Comparison of ENCODE assay signal across 22 cellular contexts in genomic region chr6:34084591-34085280, GRCh38.
"Had no signal": no experiment of that assay in that cellular context is flagged by ENCODE, and none has a peak within 500 bp of the region (broad histone marks: within the 10 kb centered on the region; RNA-seq: fewer than 3 reads in every experiment).

No MANE protein-coding gene starts in this region.

- H3K4me1 Mint-ChIP-seq: activated CD4-positive, alpha-beta memory T cell treated with anti-CD3 and anti-CD28 coated beads, Interleukin-2, amount 10 ng/mL, durations not matched to agents 7 days and 5 days; activated CD4-positive, alpha-beta T cell treated with anti-CD3 and anti-CD28 coated beads for 36 hours; activated naive CD4-positive, alpha-beta T cell treated with anti-CD3 and anti-CD28 coated beads, Interleukin-2, amount 50 U/mL, for 24 hours; naive thymus-derived CD4-positive, alpha-beta T cell had no signal

- H3K27me3 ChIP-seq: neutrophil, sigmoid colon, testis, upper lobe of right lung had no signal

- H3K27ac ChIP-seq: adrenal gland, coronary artery, esophagus squamous epithelium, left lung, neutrophil, parathyroid adenoma, sigmoid colon, stomach, testis, upper lobe of right lung, WERI-Rb-1 had no signal

- H3K36me3 ChIP-seq: adrenal gland, esophagus squamous epithelium, left lung, neutrophil, sigmoid colon, stomach, upper lobe of right lung had no signal

- H3K27ac Mint-ChIP-seq: activated CD4-positive, alpha-beta memory T cell treated with anti-CD3 and anti-CD28 coated beads, Interleukin-2, amount 10 ng/mL, durations not matched to agents 7 days and 5 days; activated CD4-positive, alpha-beta T cell treated with anti-CD3 and anti-CD28 coated beads for 36 hours; activated naive CD4-positive, alpha-beta T cell treated with anti-CD3 and anti-CD28 coated beads, Interleukin-2, amount 50 U/mL, for 24 hours; activated T-cell treated with anti-CD3 and anti-CD28 coated beads, Interleukin-2, amount 50 U/mL, for 24 hours had no signal

- H3K36me3 Mint-ChIP-seq: activated naive CD4-positive, alpha-beta T cell treated with anti-CD3 and anti-CD28 coated beads, Interleukin-2, amount 50 U/mL, for 24 hours; naive thymus-derived CD4-positive, alpha-beta T cell had no signal

- H3K4me3 Mint-ChIP-seq: activated CD4-positive, alpha-beta memory T cell treated with anti-CD3 and anti-CD28 coated beads, Interleukin-2, amount 10 ng/mL, durations not matched to agents 7 days and 5 days; activated CD4-positive, alpha-beta T cell treated with anti-CD3 and anti-CD28 coated beads for 36 hours; activated naive CD4-positive, alpha-beta T cell treated with anti-CD3 and anti-CD28 coated beads, Interleukin-2, amount 50 U/mL, for 24 hours; activated T-cell treated with anti-CD3 and anti-CD28 coated beads, Interleukin-2, amount 50 U/mL, for 24 hours; naive thymus-derived CD4-positive, alpha-beta T cell had no signal

- DNase-seq: activated CD4-positive, alpha-beta memory T cell treated with anti-CD3 and anti-CD28 coated beads, Interleukin-2, amount 10 ng/mL, durations not matched to agents 7 days and 5 days; activated CD4-positive, alpha-beta T cell treated with anti-CD3 and anti-CD28 coated beads for 36 hours; activated effector memory CD4-positive, alpha-beta T cell treated with anti-CD3 and anti-CD28 coated beads, Interleukin-2, amount 50 U/mL, for 16 hours; activated T-cell treated with anti-CD3 and anti-CD28 coated beads, Interleukin-2, amount 50 U/mL, for 24 hours; adrenal gland; esophagus squamous epithelium; hippocampal formation; left lung; mammary epithelial cell; mucosa of descending colon; naive thymus-derived CD4-positive, alpha-beta T cell; sigmoid colon; stimulated activated CD4-positive, alpha-beta T cell treated with anti-CD3 and anti-CD28 coated beads, Interleukin-2, amount 100 ng/mL, for 24 hours; stomach; testis; upper lobe of right lung; WERI-Rb-1 had no signal

- FAIRE-seq: keratinocyte had no signal

- H3K4me1 ChIP-seq: adrenal gland, esophagus squamous epithelium, left lung, parathyroid adenoma, sigmoid colon, stomach, testis, upper lobe of right lung had no signal

- H3K27me3 Mint-ChIP-seq: activated CD4-positive, alpha-beta memory T cell treated with anti-CD3 and anti-CD28 coated beads, Interleukin-2, amount 10 ng/mL, durations not matched to agents 7 days and 5 days; activated CD4-positive, alpha-beta T cell treated with anti-CD3 and anti-CD28 coated beads for 36 hours; activated naive CD4-positive, alpha-beta T cell treated with anti-CD3 and anti-CD28 coated beads, Interleukin-2, amount 50 U/mL, for 24 hours; activated T-cell treated with anti-CD3 and anti-CD28 coated beads, Interleukin-2, amount 50 U/mL, for 24 hours; naive thymus-derived CD4-positive, alpha-beta T cell had no signal

- H3K4me3 ChIP-seq: adrenal gland, coronary artery, esophagus squamous epithelium, left lung, mucosa of descending colon, sigmoid colon, stomach, testis, upper lobe of right lung had no signal

- H3K9me3 ChIP-seq: adrenal gland, esophagus squamous epithelium, left lung, mucosa of descending colon, neutrophil, sigmoid colon, stomach, testis, upper lobe of right lung had no signal

- H3K9me3 Mint-ChIP-seq: activated CD4-positive, alpha-beta memory T cell treated with anti-CD3 and anti-CD28 coated beads, Interleukin-2, amount 10 ng/mL, durations not matched to agents 7 days and 5 days; activated naive CD4-positive, alpha-beta T cell treated with anti-CD3 and anti-CD28 coated beads, Interleukin-2, amount 50 U/mL, for 24 hours; activated T-cell treated with anti-CD3 and anti-CD28 coated beads, Interleukin-2, amount 50 U/mL, for 24 hours; naive thymus-derived CD4-positive, alpha-beta T cell had no signal
